ENCODE assay signal across 8 cellular contexts in the genomic region with DNA sequence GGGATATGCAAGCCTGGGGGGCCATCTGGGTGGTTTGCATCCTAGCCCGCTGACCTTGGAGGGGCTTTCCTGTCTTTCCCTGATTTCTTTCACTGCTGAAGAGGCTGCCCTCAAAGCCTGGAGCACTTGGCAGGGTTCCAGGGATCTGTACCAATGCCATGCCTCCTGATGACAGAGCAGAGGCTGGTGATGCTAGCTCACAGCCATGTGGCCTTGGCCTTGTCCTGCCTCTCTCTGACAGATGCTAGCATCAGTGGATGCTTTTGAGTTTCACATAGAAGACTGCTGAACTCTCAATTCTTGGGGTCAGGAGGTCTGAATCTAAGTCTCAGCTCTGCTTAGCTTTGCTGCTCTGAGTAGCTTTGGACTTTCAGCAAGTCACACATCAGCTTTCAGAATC. TPM values are rescaled to one million over a fixed set of nuclear protein-coding genes. Genes with fewer than 3 reads are reported as not detected.
DNase-seq lines count a peak whose midpoint lies in the region; ATAC-seq and TF ChIP-seq lines count a peak whose summit lies in the region.

No MANE protein-coding gene starts in this region.

- DNase-seq in AG10803 (ENCODE audit: low read depth) (peak; percentile 21), adrenal gland (peak; percentile 79 to 91 (median 89)), psoas muscle (peak; percentile 53 to 71), ascending aorta (ENCODE audit: low spot score in 2 of 2) (no peak), 8988T (no peak), progenitor cell of endocrine pancreas (ENCODE audit: low spot score, unreplicated experiment) (no peak)

- no peak for TF ChIP-seq POLR2A in adrenal gland (IDR thresholded peaks at IDR 0.05)

- H3K4me3 Mint-ChIP-seq in progenitor cell of endocrine pancreas (ENCODE audit: low read depth), result no peak overlapping the region

- H3K9me3 ChIP-seq in adrenal gland (replicated peaks in 1 of 3), result no peaks in the 10 kb centered on the region
- no peaks in the 10 kb centered on the region for H3K9me3 ChIP-seq in psoas muscle
- H3K9me3 ChIP-seq in ascending aorta, result no peaks in the 10 kb centered on the region

- peaks cover 12% of the 10 kb centered on the region for H3K27me3 Mint-ChIP-seq in progenitor cell of endocrine pancreas

- intact Hi-C loops in adrenal gland (cut with DNase I), result no loop called here
- intact Hi-C loops in psoas muscle (cut with DNase I), result no loop called here
- intact Hi-C loops in ascending aorta (cut with DNase I), result loop anchor here (5.0 kb wide), 1 partner anchor 156 kb away; no protein-coding TSS in a partner anchor

- peak; percentile 37 for ATAC-seq in GM18858 (IDR thresholded peaks at IDR 0.05; ENCODE audit: unreplicated experiment)
- ATAC-seq in HG03469 (IDR thresholded peaks at IDR 0.05; ENCODE audit: unreplicated experiment), result peak; percentile 26
- ATAC-seq in psoas muscle, result peak; percentile 65 to 85 (median 76)

- no peaks in the 10 kb centered on the region for H3K36me3 Mint-ChIP-seq in progenitor cell of endocrine pancreas (ENCODE audit: insufficient read depth)

- peaks cover 8% of the 10 kb centered on the region for H3K4me1 Mint-ChIP-seq in progenitor cell of endocrine pancreas (ENCODE audit: low read depth)

- H3K27ac ChIP-seq in adrenal gland (peak overlapping the region; percentile 11 to 78 (median 39)), psoas muscle (peak overlapping the region; percentile 11), ascending aorta (no peak overlapping the region)

- TF ChIP-seq CTCF in AG10803 (conservative IDR thresholded peaks at IDR 0.05; ENCODE audit: low read length), result no peak
- no peak for TF ChIP-seq CTCF in adrenal gland (IDR thresholded peaks at IDR 0.05)
- no peak for TF ChIP-seq CTCF in psoas muscle (IDR thresholded peaks at IDR 0.05)
- TF ChIP-seq CTCF in ascending aorta (IDR thresholded peaks at IDR 0.05), result no peak
- TF ChIP-seq CTCF in progenitor cell of endocrine pancreas (IDR thresholded peaks at IDR 0.05; ENCODE audit: unreplicated experiment), result no peak

- H3K27ac Mint-ChIP-seq in progenitor cell of endocrine pancreas, result no peak overlapping the region

- WGBS in adrenal gland, 4 donors, result 43 to 63% (median 44%) methylated on average over 1 of the region's 1 CpG
- WGBS in psoas muscle, 3 donors, result 84 to 88% (median 85%) methylated on average over 1 of the region's 1 CpG

- H3K27me3 ChIP-seq in adrenal gland (no peaks in the 10 kb centered on the region), psoas muscle (ENCODE audit: insufficient read depth in 3 of 3, low read length in 2 of 3) (no peaks in the 10 kb centered on the region), ascending aorta (no peaks in the 10 kb centered on the region)

- peaks cover 0 to 14% of the 10 kb centered on the region in 2 donors for H3K4me1 ChIP-seq in adrenal gland (replicated peaks in 1 of 2)
- peaks cover 18% of the 10 kb centered on the region for H3K4me1 ChIP-seq in psoas muscle
- peaks cover 0 to 2% of the 10 kb centered on the region in 2 donors for H3K4me1 ChIP-seq in ascending aorta

- H3K4me3 ChIP-seq in AG10803 (ENCODE audit: low read length) (no peak overlapping the region), adrenal gland (no peak overlapping the region), psoas muscle (no peak overlapping the region), ascending aorta (no peak overlapping the region)

- no peaks in the 10 kb centered on the region for H3K9me3 Mint-ChIP-seq in progenitor cell of endocrine pancreas (ENCODE audit: low read depth)

- H3K36me3 ChIP-seq in adrenal gland (replicated peaks in 1 of 2) (no peaks in the 10 kb centered on the region), psoas muscle (ENCODE audit: insufficient read depth in 1 of 2, low read depth in 1 of 2) (no peaks in the 10 kb centered on the region), ascending aorta (no peaks in the 10 kb centered on the region)

RNA-seq across cellular contexts. Expression of gene RREB1, which starts 21.9 kb away (rescaled TPM):
- total RNA-seq in adrenal gland (10 to 100 TPM; 45.9 to 79.5 (median 58.3) TPM), psoas muscle (10 to 100 TPM; 32.7 to 49.4 (median 39.6) TPM), ascending aorta (48.9 TPM), progenitor cell of endocrine pancreas (67.2 and 71.7 TPM in 2 replicates)
- polyA plus RNA-seq in adrenal gland (10 to 100 TPM in 2 of 3 donors, 1 to 10 TPM in 1; 8.0 to 24.2 (median 20.6) TPM), psoas muscle (10 to 100 TPM in 1 of 3 donors, 1 to 10 TPM in 2; 4.6 to 15.1 (median 8.9) TPM)

Comparison
In these comparisons a context has a peak if more than half of its experiments do, and no peak if none do; other contexts are left out.
1. DNase-seq: peak in AG10803 (single experiment), adrenal gland (7 of 7) and psoas muscle (2 of 2); none in ascending aorta (0 of 2), 8988T (single experiment) and progenitor cell of endocrine pancreas (single experiment).
2. ATAC-seq: peak in every context shown above with its lines; median percentile 76 in psoas muscle; 37 in GM18858; 26 in HG03469.
3. H3K27ac ChIP-seq: peak in adrenal gland (5 of 5) and psoas muscle (single experiment); none in ascending aorta (0 of 2).